ENCODE assay signal across 1 cellular context in the genomic region with DNA sequence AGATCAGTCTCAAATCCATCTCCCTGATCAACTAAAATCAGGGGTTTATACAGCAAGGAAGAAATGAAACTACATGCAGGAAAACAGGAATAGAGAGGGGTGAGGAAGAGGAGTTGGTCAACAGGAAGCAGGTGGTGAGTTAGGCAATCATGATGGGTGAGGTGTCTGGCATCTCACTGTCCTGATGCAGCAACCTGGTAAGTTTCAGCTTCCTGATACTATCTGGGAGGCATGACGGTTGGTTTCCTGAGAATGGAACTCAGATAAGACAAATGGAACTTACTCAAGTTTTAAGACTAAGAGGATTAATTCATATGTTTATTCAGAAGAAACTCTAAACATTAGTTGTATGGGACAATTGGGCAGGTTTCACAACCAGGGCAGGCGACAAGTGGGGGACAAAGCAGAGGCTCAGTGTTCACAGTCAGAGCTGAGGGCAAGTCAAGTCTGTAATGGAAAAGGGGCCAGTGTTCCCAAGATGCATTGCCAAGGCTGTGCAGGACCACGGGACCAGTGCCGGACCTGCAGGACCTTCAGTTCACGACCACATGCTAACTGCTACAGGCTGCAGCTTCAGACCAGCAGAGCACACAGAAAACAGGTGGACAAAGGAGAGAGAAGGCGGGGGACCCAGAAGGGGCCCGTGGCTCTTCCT.
A peak's percentile ranks its signal among the peaks of the same experiment; 100 is the strongest.
TF ChIP-seq lines count a peak whose summit lies in the region.

No MANE protein-coding gene starts in this region.

TF ChIP-seq in HepG2, 621 proteins besides CTCF, POLR2A, EP300 and RAD21 (continued from another document and continues in another):
- TF ChIP-seq, protein P1, sequence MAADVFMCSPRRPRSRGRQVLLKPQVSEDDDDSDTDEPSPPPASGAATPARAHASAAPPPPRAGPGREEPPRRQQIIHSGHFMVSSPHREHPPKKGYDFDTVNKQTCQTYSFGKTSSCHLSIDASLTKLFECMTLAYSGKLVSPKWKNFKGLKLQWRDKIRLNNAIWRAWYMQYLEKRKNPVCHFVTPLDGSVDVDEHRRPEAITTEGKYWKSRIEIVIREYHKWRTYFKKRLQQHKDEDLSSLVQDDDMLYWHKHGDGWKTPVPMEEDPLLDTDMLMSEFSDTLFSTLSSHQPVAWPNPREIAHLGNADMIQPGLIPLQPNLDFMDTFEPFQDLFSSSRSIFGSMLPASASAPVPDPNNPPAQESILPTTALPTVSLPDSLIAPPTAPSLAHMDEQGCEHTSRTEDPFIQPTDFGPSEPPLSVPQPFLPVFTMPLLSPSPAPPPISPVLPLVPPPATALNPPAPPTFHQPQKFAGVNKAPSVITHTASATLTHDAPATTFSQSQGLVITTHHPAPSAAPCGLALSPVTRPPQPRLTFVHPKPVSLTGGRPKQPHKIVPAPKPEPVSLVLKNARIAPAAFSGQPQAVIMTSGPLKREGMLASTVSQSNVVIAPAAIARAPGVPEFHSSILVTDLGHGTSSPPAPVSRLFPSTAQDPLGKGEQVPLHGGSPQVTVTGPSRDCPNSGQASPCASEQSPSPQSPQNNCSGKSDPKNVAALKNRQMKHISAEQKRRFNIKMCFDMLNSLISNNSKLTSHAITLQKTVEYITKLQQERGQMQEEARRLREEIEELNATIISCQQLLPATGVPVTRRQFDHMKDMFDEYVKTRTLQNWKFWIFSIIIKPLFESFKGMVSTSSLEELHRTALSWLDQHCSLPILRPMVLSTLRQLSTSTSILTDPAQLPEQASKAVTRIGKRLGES (CRISPR knock-in tag; IDR thresholded peaks at IDR 0.05; ENCODE audit: borderline replicate concordance), result no peak
- TF ChIP-seq SMAD9 (CRISPR knock-in tag; IDR thresholded peaks at IDR 0.05) (no peak), MED1 (CRISPR knock-in tag; IDR thresholded peaks at IDR 0.05) (no peak), ONECUT2 (CRISPR knock-in tag; IDR thresholded peaks at IDR 0.05) (no peak), HNRNPK (IDR thresholded peaks at IDR 0.05; ENCODE audit: low read depth, low read length, poor library complexity, severe bottlenecking) (no peak), SNAI1 (CRISPR knock-in tag; IDR thresholded peaks at IDR 0.05; ENCODE audit: borderline replicate concordance) (no peak), MXI1 (IDR thresholded peaks at IDR 0.05; ENCODE audit: borderline replicate concordance, low read depth, low read length) (no peak), HMG20A (CRISPR knock-in tag; IDR thresholded peaks at IDR 0.05; ENCODE audit: borderline replicate concordance) (no peak; the same call in 1 of the 2 replicates), KDM3A (CRISPR knock-in tag; IDR thresholded peaks at IDR 0.05; ENCODE audit: low read depth) (no peak), ZFY (CRISPR knock-in tag; IDR thresholded peaks at IDR 0.05) (no peak), EZH2 (conservative IDR thresholded peaks at IDR 0.05; ENCODE audit: low read depth, low read length) (no peak), ZNF326 (CRISPR knock-in tag; IDR thresholded peaks at IDR 0.05; ENCODE audit: borderline replicate concordance) (no peak), PHF20 (CRISPR knock-in tag; IDR thresholded peaks at IDR 0.05) (no peak), GABPA (IDR thresholded peaks at IDR 0.05; ENCODE audit: low read depth, low read length) (no peak), GABPA (CRISPR knock-in tag; IDR thresholded peaks at IDR 0.05; ENCODE audit: low read depth) (peak; percentile 38; the same call in 1 of the 2 replicates), GATAD1 (CRISPR knock-in tag; IDR thresholded peaks at IDR 0.05) (no peak), ZNF746 (CRISPR knock-in tag; IDR thresholded peaks at IDR 0.05) (no peak), ZBTB21 (CRISPR knock-in tag; IDR thresholded peaks at IDR 0.05) (no peak), ZNF234 (CRISPR knock-in tag; conservative IDR thresholded peaks at IDR 0.05) (no peak), BCL6 (CRISPR knock-in tag; IDR thresholded peaks at IDR 0.05) (no peak), JUN (CRISPR knock-in tag; IDR thresholded peaks at IDR 0.05) (no peak), CBX5 (CRISPR knock-in tag; IDR thresholded peaks at IDR 0.05; ENCODE audit: borderline replicate concordance) (no peak), TBX2 (CRISPR knock-in tag; IDR thresholded peaks at IDR 0.05; ENCODE audit: borderline replicate concordance) (no peak), ZFX (CRISPR knock-in tag; IDR thresholded peaks at IDR 0.05; ENCODE audit: low read depth) (no peak), MEF2D (CRISPR knock-in tag; IDR thresholded peaks at IDR 0.05) (no peak), ZNF577 (CRISPR knock-in tag; IDR thresholded peaks at IDR 0.05; ENCODE audit: borderline replicate concordance, low read depth) (no peak), THYN1 (CRISPR knock-in tag; IDR thresholded peaks at IDR 0.05; ENCODE audit: borderline replicate concordance, low read depth) (no peak), MEIS1 (CRISPR knock-in tag; IDR thresholded peaks at IDR 0.05; ENCODE audit: borderline replicate concordance) (no peak), CBX2 (IDR thresholded peaks at IDR 0.05; ENCODE audit: low read depth, low read length) (no peak), CBX2 (CRISPR knock-in tag; IDR thresholded peaks at IDR 0.05; ENCODE audit: low read depth) (no peak), ZKSCAN5 (CRISPR knock-in tag; IDR thresholded peaks at IDR 0.05) (no peak), ZNF550 (CRISPR knock-in tag; IDR thresholded peaks at IDR 0.05; ENCODE audit: borderline replicate concordance) (no peak), NFKB2 (CRISPR knock-in tag; IDR thresholded peaks at IDR 0.05; ENCODE audit: borderline replicate concordance) (no peak), NFRKB (IDR thresholded peaks at IDR 0.05) (no peak), ZSCAN25 (CRISPR knock-in tag; IDR thresholded peaks at IDR 0.05) (0 out of 2 replicates have a peak, but pooled peaks have one; percentile 50)
- TF ChIP-seq, protein P2, sequence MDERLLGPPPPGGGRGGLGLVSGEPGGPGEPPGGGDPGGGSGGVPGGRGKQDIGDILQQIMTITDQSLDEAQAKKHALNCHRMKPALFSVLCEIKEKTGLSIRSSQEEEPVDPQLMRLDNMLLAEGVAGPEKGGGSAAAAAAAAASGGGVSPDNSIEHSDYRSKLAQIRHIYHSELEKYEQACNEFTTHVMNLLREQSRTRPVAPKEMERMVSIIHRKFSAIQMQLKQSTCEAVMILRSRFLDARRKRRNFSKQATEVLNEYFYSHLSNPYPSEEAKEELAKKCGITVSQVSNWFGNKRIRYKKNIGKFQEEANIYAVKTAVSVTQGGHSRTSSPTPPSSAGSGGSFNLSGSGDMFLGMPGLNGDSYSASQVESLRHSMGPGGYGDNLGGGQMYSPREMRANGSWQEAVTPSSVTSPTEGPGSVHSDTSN (CRISPR knock-in tag; IDR thresholded peaks at IDR 0.05), result no peak
- TF ChIP-seq, protein P3, sequence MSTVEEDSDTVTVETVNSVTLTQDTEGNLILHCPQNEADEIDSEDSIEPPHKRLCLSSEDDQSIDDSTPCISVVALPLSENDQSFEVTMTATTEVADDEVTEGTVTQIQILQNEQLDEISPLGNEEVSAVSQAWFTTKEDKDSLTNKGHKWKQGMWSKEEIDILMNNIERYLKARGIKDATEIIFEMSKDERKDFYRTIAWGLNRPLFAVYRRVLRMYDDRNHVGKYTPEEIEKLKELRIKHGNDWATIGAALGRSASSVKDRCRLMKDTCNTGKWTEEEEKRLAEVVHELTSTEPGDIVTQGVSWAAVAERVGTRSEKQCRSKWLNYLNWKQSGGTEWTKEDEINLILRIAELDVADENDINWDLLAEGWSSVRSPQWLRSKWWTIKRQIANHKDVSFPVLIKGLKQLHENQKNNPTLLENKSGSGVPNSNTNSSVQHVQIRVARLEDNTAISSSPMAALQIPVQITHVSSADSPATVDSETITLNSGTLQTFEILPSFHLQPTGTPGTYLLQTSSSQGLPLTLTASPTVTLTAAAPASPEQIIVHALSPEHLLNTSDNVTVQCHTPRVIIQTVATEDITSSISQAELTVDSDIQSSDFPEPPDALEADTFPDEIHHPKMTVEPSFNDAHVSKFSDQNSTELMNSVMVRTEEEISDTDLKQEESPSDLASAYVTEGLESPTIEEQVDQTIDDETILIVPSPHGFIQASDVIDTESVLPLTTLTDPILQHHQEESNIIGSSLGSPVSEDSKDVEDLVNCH (CRISPR knock-in tag; IDR thresholded peaks at IDR 0.05), result no peak
- TF ChIP-seq, protein P4, sequence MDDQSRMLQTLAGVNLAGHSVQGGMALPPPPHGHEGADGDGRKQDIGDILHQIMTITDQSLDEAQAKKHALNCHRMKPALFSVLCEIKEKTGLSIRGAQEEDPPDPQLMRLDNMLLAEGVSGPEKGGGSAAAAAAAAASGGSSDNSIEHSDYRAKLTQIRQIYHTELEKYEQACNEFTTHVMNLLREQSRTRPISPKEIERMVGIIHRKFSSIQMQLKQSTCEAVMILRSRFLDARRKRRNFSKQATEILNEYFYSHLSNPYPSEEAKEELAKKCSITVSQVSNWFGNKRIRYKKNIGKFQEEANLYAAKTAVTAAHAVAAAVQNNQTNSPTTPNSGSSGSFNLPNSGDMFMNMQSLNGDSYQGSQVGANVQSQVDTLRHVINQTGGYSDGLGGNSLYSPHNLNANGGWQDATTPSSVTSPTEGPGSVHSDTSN (CRISPR knock-in tag; IDR thresholded peaks at IDR 0.05; ENCODE audit: borderline replicate concordance), result no peak
- TF ChIP-seq, protein P5, sequence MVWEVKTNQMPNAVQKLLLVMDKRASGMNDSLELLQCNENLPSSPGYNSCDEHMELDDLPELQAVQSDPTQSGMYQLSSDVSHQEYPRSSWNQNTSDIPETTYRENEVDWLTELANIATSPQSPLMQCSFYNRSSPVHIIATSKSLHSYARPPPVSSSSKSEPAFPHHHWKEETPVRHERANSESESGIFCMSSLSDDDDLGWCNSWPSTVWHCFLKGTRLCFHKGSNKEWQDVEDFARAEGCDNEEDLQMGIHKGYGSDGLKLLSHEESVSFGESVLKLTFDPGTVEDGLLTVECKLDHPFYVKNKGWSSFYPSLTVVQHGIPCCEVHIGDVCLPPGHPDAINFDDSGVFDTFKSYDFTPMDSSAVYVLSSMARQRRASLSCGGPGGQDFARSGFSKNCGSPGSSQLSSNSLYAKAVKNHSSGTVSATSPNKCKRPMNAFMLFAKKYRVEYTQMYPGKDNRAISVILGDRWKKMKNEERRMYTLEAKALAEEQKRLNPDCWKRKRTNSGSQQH (CRISPR knock-in tag; IDR thresholded peaks at IDR 0.05; ENCODE audit: low read depth), result no peak
- TF ChIP-seq, protein P6, sequence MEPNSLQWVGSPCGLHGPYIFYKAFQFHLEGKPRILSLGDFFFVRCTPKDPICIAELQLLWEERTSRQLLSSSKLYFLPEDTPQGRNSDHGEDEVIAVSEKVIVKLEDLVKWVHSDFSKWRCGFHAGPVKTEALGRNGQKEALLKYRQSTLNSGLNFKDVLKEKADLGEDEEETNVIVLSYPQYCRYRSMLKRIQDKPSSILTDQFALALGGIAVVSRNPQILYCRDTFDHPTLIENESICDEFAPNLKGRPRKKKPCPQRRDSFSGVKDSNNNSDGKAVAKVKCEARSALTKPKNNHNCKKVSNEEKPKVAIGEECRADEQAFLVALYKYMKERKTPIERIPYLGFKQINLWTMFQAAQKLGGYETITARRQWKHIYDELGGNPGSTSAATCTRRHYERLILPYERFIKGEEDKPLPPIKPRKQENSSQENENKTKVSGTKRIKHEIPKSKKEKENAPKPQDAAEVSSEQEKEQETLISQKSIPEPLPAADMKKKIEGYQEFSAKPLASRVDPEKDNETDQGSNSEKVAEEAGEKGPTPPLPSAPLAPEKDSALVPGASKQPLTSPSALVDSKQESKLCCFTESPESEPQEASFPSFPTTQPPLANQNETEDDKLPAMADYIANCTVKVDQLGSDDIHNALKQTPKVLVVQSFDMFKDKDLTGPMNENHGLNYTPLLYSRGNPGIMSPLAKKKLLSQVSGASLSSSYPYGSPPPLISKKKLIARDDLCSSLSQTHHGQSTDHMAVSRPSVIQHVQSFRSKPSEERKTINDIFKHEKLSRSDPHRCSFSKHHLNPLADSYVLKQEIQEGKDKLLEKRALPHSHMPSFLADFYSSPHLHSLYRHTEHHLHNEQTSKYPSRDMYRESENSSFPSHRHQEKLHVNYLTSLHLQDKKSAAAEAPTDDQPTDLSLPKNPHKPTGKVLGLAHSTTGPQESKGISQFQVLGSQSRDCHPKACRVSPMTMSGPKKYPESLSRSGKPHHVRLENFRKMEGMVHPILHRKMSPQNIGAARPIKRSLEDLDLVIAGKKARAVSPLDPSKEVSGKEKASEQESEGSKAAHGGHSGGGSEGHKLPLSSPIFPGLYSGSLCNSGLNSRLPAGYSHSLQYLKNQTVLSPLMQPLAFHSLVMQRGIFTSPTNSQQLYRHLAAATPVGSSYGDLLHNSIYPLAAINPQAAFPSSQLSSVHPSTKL (CRISPR knock-in tag; IDR thresholded peaks at IDR 0.05), result peak; percentile 53; the same call in 1 of the 2 replicates
- TF ChIP-seq, protein P7, sequence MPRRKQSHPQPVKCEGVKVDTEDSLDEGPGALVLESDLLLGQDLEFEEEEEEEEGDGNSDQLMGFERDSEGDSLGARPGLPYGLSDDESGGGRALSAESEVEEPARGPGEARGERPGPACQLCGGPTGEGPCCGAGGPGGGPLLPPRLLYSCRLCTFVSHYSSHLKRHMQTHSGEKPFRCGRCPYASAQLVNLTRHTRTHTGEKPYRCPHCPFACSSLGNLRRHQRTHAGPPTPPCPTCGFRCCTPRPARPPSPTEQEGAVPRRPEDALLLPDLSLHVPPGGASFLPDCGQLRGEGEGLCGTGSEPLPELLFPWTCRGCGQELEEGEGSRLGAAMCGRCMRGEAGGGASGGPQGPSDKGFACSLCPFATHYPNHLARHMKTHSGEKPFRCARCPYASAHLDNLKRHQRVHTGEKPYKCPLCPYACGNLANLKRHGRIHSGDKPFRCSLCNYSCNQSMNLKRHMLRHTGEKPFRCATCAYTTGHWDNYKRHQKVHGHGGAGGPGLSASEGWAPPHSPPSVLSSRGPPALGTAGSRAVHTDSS (CRISPR knock-in tag; conservative IDR thresholded peaks at IDR 0.05), result no peak
- TF ChIP-seq, protein P8, sequence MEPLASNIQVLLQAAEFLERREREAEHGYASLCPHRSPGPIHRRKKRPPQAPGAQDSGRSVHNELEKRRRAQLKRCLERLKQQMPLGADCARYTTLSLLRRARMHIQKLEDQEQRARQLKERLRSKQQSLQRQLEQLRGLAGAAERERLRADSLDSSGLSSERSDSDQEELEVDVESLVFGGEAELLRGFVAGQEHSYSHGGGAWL (CRISPR knock-in tag; IDR thresholded peaks at IDR 0.05), result no peak
- TF ChIP-seq, protein P9, sequence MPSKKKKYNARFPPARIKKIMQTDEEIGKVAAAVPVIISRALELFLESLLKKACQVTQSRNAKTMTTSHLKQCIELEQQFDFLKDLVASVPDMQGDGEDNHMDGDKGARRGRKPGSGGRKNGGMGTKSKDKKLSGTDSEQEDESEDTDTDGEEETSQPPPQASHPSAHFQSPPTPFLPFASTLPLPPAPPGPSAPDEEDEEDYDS (CRISPR knock-in tag; IDR thresholded peaks at IDR 0.05), result no peak
- TF ChIP-seq, protein P10, sequence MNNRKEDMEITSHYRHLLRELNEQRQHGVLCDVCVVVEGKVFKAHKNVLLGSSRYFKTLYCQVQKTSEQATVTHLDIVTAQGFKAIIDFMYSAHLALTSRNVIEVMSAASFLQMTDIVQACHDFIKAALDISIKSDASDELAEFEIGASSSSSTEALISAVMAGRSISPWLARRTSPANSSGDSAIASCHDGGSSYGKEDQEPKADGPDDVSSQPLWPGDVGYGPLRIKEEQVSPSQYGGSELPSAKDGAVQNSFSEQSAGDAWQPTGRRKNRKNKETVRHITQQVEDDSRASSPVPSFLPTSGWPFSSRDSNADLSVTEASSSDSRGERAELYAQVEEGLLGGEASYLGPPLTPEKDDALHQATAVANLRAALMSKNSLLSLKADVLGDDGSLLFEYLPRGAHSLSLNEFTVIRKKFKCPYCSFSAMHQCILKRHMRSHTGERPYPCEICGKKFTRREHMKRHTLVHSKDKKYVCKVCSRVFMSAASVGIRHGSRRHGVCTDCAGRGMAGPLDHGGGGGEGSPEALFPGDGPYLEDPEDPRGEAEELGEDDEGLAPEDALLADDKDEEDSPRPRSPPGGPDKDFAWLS (CRISPR knock-in tag; IDR thresholded peaks at IDR 0.05; ENCODE audit: borderline replicate concordance), result no peak
